Comparison of ENCODE assay signal across 1 cellular context in the genomic region with DNA sequence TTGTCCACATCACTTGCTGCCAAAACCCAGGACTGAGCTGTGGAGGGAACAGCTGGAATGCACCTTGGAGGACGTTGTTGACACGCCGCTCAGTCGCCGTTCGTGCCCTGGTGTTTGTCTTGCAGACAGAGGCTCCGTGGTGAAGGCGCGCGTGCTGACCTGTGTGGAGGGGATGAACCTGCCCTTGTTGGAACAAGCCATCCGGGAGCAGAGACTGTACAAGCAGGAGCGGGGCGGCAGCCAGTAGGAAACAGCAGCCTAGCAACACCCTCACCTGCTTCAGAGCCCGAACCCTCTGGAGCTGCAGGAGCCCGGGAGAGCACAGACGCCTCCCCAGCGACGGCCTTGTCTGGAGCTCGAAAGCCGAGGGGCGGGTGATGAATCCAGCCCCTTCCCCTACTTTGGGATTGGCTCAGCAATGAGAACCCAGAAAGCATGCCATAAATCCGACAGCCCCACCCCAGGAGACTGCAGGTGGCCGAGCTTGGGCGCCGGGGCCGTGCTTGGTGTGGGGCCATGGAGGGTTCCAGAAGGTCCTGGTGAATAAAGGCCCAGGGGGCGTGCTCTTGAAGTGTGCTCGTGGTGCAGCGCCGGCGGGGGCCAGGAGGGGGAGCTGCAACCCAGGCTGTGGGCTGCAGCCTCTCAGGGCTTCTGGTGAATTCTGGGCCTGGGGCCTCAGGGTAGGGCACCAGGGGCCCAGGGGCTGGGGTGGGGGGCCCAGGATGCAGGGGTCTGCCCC.
TF ChIP-seq lines count a peak whose summit lies in the region.

No MANE protein-coding gene starts in this region.

TF ChIP-seq in HepG2, 621 proteins besides CTCF, POLR2A, EP300 and RAD21 (continued from another document and continues in another):
- TF ChIP-seq, protein P1, sequence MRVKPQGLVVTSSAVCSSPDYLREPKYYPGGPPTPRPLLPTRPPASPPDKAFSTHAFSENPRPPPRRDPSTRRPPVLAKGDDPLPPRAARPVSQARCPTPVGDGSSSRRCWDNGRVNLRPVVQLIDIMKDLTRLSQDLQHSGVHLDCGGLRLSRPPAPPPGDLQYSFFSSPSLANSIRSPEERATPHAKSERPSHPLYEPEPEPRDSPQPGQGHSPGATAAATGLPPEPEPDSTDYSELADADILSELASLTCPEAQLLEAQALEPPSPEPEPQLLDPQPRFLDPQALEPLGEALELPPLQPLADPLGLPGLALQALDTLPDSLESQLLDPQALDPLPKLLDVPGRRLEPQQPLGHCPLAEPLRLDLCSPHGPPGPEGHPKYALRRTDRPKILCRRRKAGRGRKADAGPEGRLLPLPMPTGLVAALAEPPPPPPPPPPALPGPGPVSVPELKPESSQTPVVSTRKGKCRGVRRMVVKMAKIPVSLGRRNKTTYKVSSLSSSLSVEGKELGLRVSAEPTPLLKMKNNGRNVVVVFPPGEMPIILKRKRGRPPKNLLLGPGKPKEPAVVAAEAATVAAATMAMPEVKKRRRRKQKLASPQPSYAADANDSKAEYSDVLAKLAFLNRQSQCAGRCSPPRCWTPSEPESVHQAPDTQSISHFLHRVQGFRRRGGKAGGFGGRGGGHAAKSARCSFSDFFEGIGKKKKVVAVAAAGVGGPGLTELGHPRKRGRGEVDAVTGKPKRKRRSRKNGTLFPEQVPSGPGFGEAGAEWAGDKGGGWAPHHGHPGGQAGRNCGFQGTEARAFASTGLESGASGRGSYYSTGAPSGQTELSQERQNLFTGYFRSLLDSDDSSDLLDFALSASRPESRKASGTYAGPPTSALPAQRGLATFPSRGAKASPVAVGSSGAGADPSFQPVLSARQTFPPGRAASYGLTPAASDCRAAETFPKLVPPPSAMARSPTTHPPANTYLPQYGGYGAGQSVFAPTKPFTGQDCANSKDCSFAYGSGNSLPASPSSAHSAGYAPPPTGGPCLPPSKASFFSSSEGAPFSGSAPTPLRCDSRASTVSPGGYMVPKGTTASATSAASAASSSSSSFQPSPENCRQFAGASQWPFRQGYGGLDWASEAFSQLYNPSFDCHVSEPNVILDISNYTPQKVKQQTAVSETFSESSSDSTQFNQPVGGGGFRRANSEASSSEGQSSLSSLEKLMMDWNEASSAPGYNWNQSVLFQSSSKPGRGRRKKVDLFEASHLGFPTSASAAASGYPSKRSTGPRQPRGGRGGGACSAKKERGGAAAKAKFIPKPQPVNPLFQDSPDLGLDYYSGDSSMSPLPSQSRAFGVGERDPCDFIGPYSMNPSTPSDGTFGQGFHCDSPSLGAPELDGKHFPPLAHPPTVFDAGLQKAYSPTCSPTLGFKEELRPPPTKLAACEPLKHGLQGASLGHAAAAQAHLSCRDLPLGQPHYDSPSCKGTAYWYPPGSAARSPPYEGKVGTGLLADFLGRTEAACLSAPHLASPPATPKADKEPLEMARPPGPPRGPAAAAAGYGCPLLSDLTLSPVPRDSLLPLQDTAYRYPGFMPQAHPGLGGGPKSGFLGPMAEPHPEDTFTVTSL (CRISPR knock-in tag; IDR thresholded peaks at IDR 0.05; ENCODE audit: borderline replicate concordance), result no peak
- TF ChIP-seq ZNF446 (CRISPR knock-in tag; IDR thresholded peaks at IDR 0.05) (no peak), RFXANK (CRISPR knock-in tag; IDR thresholded peaks at IDR 0.05) (no peak), RXRB (CRISPR knock-in tag; IDR thresholded peaks at IDR 0.05; ENCODE audit: borderline replicate concordance) (peak; percentile 49), ARNT (IDR thresholded peaks at IDR 0.05) (no peak), ZNF34 (CRISPR knock-in tag; IDR thresholded peaks at IDR 0.05; ENCODE audit: borderline replicate concordance) (no peak), MED1 (CRISPR knock-in tag; IDR thresholded peaks at IDR 0.05) (peak; percentile 55; the same call in 1 of the 2 replicates), KDM4B (CRISPR knock-in tag; IDR thresholded peaks at IDR 0.05) (no peak; the same call in 1 of the 2 replicates), SCMH1 (CRISPR knock-in tag; IDR thresholded peaks at IDR 0.05; ENCODE audit: borderline replicate concordance) (no peak), RBFOX2 (IDR thresholded peaks at IDR 0.05; ENCODE audit: low read depth, low read length) (0 out of 2 replicates have a peak, but pooled peaks have one; percentile 15), ZBTB7B (CRISPR knock-in tag; IDR thresholded peaks at IDR 0.05) (peak; percentile 14; the same call in 1 of the 2 replicates), ZNF816 (CRISPR knock-in tag; IDR thresholded peaks at IDR 0.05; ENCODE audit: borderline replicate concordance) (no peak), ZNF350 (CRISPR knock-in tag; IDR thresholded peaks at IDR 0.05; ENCODE audit: borderline replicate concordance, low read depth) (peak; percentile 62)
- TF ChIP-seq, protein P2, sequence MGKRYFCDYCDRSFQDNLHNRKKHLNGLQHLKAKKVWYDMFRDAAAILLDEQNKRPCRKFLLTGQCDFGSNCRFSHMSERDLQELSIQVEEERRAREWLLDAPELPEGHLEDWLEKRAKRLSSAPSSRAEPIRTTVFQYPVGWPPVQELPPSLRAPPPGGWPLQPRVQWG (CRISPR knock-in tag; IDR thresholded peaks at IDR 0.05; ENCODE audit: borderline replicate concordance, low read depth), result no peak
- TF ChIP-seq, protein P3, sequence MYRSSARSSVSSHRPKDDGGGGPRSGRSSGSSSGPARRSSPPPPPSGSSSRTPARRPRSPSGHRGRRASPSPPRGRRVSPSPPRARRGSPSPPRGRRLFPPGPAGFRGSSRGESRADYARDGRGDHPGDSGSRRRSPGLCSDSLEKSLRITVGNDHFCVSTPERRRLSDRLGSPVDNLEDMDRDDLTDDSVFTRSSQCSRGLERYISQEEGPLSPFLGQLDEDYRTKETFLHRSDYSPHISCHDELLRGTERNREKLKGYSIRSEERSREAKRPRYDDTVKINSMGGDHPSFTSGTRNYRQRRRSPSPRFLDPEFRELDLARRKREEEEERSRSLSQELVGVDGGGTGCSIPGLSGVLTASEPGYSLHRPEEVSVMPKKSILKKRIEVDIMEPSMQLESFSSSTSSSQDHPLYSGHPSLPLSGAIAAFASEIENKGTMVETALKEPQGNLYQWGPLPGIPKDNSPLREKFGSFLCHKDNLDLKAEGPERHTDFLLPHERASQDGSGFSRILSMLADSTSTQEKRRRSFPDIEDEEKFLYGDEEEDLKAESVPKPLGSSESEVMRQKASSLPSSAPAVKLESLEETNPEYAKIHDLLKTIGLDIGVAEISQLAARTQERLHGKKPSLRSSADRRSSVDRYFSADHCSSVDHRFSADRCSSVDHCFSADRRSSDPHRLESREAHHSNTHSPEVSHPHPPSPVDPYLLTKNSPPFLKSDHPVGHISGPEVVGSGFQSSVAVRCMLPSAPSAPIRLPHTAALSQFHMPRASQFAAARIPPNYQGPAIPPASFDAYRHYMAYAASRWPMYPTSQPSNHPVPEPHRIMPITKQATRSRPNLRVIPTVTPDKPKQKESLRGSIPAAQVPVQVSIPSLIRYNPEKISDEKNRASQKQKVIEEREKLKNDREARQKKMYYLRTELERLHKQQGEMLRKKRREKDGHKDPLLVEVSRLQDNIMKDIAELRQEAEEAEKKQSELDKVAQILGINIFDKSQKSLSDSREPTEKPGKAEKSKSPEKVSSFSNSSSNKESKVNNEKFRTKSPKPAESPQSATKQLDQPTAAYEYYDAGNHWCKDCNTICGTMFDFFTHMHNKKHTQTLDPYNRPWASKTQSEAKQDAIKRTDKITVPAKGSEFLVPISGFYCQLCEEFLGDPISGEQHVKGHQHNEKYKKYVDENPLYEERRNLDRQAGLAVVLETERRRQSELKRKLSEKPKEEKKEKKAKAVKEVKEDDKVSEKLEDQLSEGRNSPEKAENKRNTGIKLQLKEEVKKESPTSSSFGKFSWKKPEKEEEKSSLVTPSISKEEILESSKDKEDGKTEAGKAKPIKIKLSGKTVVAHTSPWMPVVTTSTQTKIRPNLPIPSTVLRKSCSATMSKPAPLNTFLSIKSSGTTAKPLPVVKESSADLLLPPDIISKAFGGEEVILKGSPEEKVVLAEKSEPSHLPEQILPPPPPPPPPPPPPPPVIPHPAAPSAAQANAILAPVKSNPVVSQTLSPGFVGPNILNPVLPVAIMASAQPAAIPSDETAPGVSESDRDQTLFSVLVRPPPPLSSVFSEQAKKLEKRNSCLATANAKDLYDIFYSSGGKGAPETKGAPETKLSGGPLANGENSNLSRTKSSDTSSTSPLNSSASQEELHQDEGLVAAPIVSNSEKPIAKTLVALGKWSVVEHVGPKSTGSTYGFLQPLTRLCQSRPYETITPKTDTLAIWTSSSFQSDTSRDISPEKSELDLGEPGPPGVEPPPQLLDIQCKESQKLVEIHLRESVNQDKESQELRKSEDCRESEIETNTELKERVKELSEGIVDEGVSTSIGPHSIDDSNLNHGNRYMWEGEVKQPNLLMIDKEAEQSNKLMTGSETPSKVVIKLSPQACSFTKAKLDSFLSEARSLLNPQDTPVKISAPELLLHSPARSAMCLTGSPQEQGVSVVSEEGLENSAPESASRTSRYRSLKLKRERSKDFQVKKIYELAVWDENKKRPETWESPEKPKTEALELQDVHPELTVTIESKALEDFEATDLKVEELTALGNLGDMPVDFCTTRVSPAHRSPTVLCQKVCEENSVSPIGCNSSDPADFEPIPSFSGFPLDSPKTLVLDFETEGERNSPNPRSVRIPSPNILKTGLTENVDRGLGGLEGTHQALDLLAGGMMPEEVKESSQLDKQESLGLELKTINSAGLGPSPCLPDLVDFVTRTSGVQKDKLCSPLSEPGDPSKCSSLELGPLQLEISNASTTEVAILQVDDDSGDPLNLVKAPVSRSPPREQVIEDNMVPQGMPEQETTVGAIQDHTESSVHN (CRISPR knock-in tag; IDR thresholded peaks at IDR 0.05), result no peak
- TF ChIP-seq, protein P4, sequence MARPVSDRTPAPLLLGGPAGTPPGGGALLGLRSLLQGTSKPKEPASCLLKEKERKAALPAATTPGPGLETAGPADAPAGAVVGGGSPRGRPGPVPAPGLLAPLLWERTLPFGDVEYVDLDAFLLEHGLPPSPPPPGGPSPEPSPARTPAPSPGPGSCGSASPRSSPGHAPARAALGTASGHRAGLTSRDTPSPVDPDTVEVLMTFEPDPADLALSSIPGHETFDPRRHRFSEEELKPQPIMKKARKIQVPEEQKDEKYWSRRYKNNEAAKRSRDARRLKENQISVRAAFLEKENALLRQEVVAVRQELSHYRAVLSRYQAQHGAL (CRISPR knock-in tag; IDR thresholded peaks at IDR 0.05; ENCODE audit: not compliant biosample characterization), result no peak
- TF ChIP-seq, protein P5, sequence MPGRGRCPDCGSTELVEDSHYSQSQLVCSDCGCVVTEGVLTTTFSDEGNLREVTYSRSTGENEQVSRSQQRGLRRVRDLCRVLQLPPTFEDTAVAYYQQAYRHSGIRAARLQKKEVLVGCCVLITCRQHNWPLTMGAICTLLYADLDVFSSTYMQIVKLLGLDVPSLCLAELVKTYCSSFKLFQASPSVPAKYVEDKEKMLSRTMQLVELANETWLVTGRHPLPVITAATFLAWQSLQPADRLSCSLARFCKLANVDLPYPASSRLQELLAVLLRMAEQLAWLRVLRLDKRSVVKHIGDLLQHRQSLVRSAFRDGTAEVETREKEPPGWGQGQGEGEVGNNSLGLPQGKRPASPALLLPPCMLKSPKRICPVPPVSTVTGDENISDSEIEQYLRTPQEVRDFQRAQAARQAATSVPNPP (CRISPR knock-in tag; IDR thresholded peaks at IDR 0.05), result no peak
- TF ChIP-seq, protein P6, sequence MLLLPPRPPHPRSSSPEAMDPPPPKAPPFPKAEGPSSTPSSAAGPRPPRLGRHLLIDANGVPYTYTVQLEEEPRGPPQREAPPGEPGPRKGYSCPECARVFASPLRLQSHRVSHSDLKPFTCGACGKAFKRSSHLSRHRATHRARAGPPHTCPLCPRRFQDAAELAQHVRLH (CRISPR knock-in tag; IDR thresholded peaks at IDR 0.05; ENCODE audit: borderline replicate concordance, low read depth), result no peak
- TF ChIP-seq, protein P7, sequence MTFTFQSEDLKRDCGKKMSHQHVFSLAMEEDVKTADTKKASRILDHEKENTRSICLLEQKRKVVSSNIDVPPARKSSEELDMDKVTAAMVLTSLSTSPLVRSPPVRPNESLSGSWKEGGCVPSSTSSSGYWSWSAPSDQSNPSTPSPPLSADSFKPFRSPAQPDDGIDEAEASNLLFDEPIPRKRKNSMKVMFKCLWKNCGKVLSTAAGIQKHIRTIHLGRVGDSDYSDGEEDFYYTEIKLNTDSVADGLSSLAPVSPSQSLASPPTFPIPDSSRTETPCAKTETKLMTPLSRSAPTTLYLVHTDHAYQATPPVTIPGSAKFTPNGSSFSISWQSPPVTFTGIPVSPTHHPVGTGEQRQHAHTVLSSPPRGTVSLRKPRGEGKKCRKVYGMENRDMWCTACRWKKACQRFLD (CRISPR knock-in tag; IDR thresholded peaks at IDR 0.05; ENCODE audit: borderline replicate concordance), result no peak
- TF ChIP-seq, protein P8, sequence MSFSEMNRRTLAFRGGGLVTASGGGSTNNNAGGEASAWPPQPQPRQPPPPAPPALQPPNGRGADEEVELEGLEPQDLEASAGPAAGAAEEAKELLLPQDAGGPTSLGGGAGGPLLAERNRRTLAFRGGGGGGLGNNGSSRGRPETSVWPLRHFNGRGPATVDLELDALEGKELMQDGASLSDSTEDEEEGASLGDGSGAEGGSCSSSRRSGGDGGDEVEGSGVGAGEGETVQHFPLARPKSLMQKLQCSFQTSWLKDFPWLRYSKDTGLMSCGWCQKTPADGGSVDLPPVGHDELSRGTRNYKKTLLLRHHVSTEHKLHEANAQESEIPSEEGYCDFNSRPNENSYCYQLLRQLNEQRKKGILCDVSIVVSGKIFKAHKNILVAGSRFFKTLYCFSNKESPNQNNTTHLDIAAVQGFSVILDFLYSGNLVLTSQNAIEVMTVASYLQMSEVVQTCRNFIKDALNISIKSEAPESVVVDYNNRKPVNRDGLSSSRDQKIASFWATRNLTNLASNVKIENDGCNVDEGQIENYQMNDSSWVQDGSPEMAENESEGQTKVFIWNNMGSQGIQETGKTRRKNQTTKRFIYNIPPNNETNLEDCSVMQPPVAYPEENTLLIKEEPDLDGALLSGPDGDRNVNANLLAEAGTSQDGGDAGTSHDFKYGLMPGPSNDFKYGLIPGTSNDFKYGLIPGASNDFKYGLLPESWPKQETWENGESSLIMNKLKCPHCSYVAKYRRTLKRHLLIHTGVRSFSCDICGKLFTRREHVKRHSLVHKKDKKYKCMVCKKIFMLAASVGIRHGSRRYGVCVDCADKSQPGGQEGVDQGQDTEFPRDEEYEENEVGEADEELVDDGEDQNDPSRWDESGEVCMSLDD (CRISPR knock-in tag; IDR thresholded peaks at IDR 0.05; ENCODE audit: borderline replicate concordance), result no peak
- TF ChIP-seq, protein P9, sequence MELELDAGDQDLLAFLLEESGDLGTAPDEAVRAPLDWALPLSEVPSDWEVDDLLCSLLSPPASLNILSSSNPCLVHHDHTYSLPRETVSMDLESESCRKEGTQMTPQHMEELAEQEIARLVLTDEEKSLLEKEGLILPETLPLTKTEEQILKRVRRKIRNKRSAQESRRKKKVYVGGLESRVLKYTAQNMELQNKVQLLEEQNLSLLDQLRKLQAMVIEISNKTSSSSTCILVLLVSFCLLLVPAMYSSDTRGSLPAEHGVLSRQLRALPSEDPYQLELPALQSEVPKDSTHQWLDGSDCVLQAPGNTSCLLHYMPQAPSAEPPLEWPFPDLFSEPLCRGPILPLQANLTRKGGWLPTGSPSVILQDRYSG (CRISPR knock-in tag; IDR thresholded peaks at IDR 0.05), result no peak
